In genomic region chr12:121709064-121709424, GRCh38 we compare ENCODE assay signal across 1 cellular context. TPM values are rescaled to one million over a fixed set of nuclear protein-coding genes. Genes with fewer than 3 reads are reported as not detected.
"Had no signal": no experiment of that assay in that cellular context is flagged by ENCODE, and none has a peak within 500 bp of the region (broad histone marks: within the 10 kb centered on the region; RNA-seq: fewer than 3 reads in every experiment).

No MANE protein-coding gene starts in this region.

RNA-seq across cellular contexts. Expression of gene MORN3, which starts 39.6 kb away (rescaled TPM):
- total RNA-seq: myocyte had no signal
